Comparison of ENCODE assay signal across 1 cellular context in the genomic region with DNA sequence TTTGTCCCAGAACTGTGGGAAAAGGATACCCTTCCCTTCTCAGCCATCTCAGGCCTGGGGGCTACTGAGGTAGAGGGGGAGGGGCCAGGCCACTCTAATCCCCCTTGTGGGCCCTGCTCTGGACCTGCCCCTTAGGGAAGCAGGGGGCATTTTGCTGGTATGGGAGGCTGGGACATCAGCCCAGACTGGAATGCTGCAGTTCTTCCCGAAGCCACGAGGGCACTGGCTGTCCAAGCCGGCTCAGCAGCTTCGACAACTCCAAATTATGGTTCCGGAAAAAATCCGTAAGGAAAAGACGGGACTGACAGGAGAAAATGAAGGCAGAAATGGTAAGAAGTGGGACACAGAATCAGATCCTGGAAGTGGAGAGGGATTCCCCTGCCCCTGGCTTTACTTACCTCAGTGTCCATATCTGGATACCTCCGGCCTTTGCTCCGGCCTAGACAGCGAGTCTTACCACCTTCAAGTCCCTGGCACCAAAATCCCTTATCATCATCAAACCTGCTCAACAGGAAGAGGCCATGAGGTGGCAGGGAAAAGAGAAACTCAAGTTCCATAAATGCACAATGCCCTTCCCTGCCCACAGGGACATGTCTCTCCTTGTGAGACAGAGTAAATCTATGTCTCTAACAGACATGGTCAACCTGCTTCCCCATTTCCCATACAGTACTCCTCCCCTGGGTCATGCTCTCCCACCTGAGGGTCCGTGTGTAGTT.
TF ChIP-seq lines count a peak whose summit lies in the region.

No MANE protein-coding gene starts in this region.

TF ChIP-seq in HepG2, 621 proteins besides CTCF, POLR2A, EP300 and RAD21:
- no peak for TF ChIP-seq BORCS8-MEF2B (CRISPR knock-in tag; IDR thresholded peaks at IDR 0.05)
- no peak for TF ChIP-seq MIXL1 (CRISPR knock-in tag; IDR thresholded peaks at IDR 0.05)
- TF ChIP-seq ERF (CRISPR knock-in tag; IDR thresholded peaks at IDR 0.05): no peak
- no peak for TF ChIP-seq MAFG (CRISPR knock-in tag; IDR thresholded peaks at IDR 0.05)
